8 cellular contexts compared by ENCODE assay signal in the genomic region with DNA sequence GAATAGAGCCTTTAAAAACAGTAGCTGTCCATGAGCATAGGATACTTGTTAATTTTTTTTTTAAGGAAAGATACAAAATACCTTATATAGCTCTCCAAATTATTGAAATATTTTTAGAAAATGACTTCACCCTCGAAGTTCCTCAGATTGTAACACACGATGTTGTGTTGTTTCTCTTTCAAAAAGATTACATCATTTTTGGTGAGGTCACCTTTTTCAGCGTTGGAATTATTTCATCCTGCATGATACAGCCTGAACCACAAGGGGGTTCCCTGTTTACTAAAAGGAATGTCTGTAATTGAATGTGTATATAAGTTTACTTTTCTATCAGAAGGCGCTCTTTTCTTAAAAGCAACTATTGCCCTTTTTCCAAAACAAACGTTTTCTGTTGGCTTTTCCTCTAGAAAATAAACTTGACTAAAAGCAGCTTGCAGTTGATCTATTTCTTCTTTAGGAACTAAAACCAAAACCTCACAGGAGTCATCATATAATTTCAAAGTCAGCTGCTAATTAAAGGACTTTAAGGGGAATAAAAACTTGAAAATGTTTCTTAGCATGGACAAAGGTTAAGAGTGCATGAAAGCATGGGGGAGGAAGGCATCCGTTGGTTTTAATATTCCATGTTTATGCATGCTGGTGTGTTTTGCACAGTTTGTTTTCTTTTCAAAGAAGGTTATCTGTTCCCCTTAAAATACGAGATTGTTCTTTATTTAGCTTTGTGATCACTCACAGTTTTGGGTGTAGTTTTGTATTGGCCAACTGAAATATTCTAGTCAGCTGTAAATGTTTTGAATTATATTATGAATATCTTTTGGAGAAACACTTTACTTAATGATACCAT. TPM values are rescaled to one million over a fixed set of nuclear protein-coding genes. Genes with fewer than 3 reads are reported as not detected.
DNase-seq lines count a peak whose midpoint lies in the region; ATAC-seq and TF ChIP-seq lines count a peak whose summit lies in the region.

No MANE protein-coding gene starts in this region.

- no peak overlapping the region for H3K23ac ChIP-seq in mesenchymal stem cell (ENCODE audit: low read length in 2 of 2)

- H3K27ac ChIP-seq in dorsolateral prefrontal cortex: peak overlapping the region; percentile 13 to 93 (median 80)
- peak overlapping the region; percentile 46 for H3K27ac ChIP-seq in mesenchymal stem cell (ENCODE audit: low read length, poor library complexity, severe bottlenecking)
- H3K27ac ChIP-seq in uterus: peak overlapping the region; percentile 91 to 98

- peak; percentile 67 for DNase-seq in COLO829 (ENCODE audit: low spot score)
- peak; percentile 94 for DNase-seq in RKO (ENCODE audit: low spot score)
- no peak for DNase-seq in dorsolateral prefrontal cortex
- peak; percentile 96 for DNase-seq in mesenchymal stem cell
- DNase-seq in uterus: peak in 1 of 2 donors; percentile 60
- no peak for DNase-seq in activated CD4-positive, alpha-beta T cell treated with anti-CD3 and anti-CD28 coated beads for 48 hours

- H2BK15ac ChIP-seq in mesenchymal stem cell (ENCODE audit: low read depth, poor library complexity, severe bottlenecking): no peak overlapping the region

- no peak overlapping the region for H4K8ac ChIP-seq in mesenchymal stem cell (ENCODE audit: low read length)

- no peak overlapping the region for H2BK12ac ChIP-seq in mesenchymal stem cell (ENCODE audit: low read length in 2 of 2)

- H2BK120ac ChIP-seq in mesenchymal stem cell (ENCODE audit: low read depth, low read length): no peak overlapping the region

- WGBS in mesenchymal stem cell: 19% methylated on average over 3 of the region's 7 CpGs

- no peaks in the 10 kb centered on the region for H3K27me3 ChIP-seq in dorsolateral prefrontal cortex
- H3K27me3 ChIP-seq in mesenchymal stem cell (ENCODE audit: control insufficient read depth in 1 of 2, insufficient read depth in 1 of 2, low read length in 2 of 2): no peaks in the 10 kb centered on the region
- no peaks in the 10 kb centered on the region for H3K27me3 ChIP-seq in uterus

- intact Hi-C loops in dorsolateral prefrontal cortex (cut with DNase I): loop anchor here (2.0 to 10.0 kb wide), 3 partner anchors 29 to 299 kb away; a partner anchor contains a TSS
- intact Hi-C loops in uterus (cut with DNase I; ENCODE audit: low total_unique reads): loop anchor here (10.0 kb wide), 1 partner anchor 139 kb away; a partner anchor contains a TSS

- H3K14ac ChIP-seq in mesenchymal stem cell (ENCODE audit: low read length in 2 of 2): no peak overlapping the region

- TF ChIP-seq CTCF in dorsolateral prefrontal cortex (IDR thresholded peaks at IDR 0.05 in 54 of 56, conservative IDR thresholded peaks at IDR 0.05 in 2 of 56; ENCODE audit: low read depth in 1 of 56, partially characterized antibody in 56 of 56) (peak in 45 of 56 donors; percentile 11 to 63 (median 42)), uterus (IDR thresholded peaks at IDR 0.05) (peak; percentile 43 to 88 (median 72))

- no peak overlapping the region for H3K18ac ChIP-seq in mesenchymal stem cell (ENCODE audit: low read depth in 1 of 2, low read length in 2 of 2)

- peaks cover 2% of the 10 kb centered on the region for H3K79me1 ChIP-seq in mesenchymal stem cell (replicated peaks; ENCODE audit: low read length, poor library complexity, severe bottlenecking)

- no peak overlapping the region for H3K4me2 ChIP-seq in mesenchymal stem cell (ENCODE audit: low read length, poor library complexity, severe bottlenecking)

- H3K36me3 ChIP-seq in mesenchymal stem cell (ENCODE audit: control insufficient read depth in 1 of 2, insufficient read depth in 2 of 2, low read depth in 1 of 2, low read length in 2 of 2) (peaks cover 0 to 9% of the 10 kb centered on the region in 2 experiments), uterus (no peaks in the 10 kb centered on the region)

- TF ChIP-seq POLR2A in uterus (IDR thresholded peaks at IDR 0.05): no peak

- H3K4ac ChIP-seq in mesenchymal stem cell (ENCODE audit: low read depth in 1 of 2, low read length in 2 of 2): no peak overlapping the region

- no peak overlapping the region for H4K91ac ChIP-seq in mesenchymal stem cell (ENCODE audit: low read length)

- peak overlapping the region; percentile 85 for H3K9ac ChIP-seq in mesenchymal stem cell (ENCODE audit: low read length)

- no peak overlapping the region for H2AFZ ChIP-seq in mesenchymal stem cell (ENCODE audit: low read depth, low read length)

- peak; percentile 67 for ATAC-seq in GM18907 (IDR thresholded peaks at IDR 0.05; ENCODE audit: unreplicated experiment)
- peak; percentile 55 for ATAC-seq in HG03280 (IDR thresholded peaks at IDR 0.05; ENCODE audit: unreplicated experiment)

- H3K4me1 ChIP-seq in mesenchymal stem cell (ENCODE audit: control insufficient read depth, insufficient read depth, low read depth, low read length) (peaks cover 3% of the 10 kb centered on the region), uterus (peaks cover 0 to 11% of the 10 kb centered on the region in 2 donors)

- no peak overlapping the region for H2AK5ac ChIP-seq in mesenchymal stem cell (ENCODE audit: low read length, severe bottlenecking)

- H3K9me3 ChIP-seq in mesenchymal stem cell (ENCODE audit: control insufficient read depth, low read length): no peaks in the 10 kb centered on the region
- no peaks in the 10 kb centered on the region for H3K9me3 ChIP-seq in uterus

- no peak overlapping the region for H2BK5ac ChIP-seq in mesenchymal stem cell (ENCODE audit: low read depth, low read length, poor library complexity, severe bottlenecking)

- H3K4me3 ChIP-seq in dorsolateral prefrontal cortex: peak overlapping the region in 41 of 59 donors; percentile 0 to 51 (median 15)
- peak overlapping the region in 1 of 2 experiments; percentile 36 for H3K4me3 ChIP-seq in mesenchymal stem cell (ENCODE audit: insufficient read depth in 1 of 2, low read depth in 1 of 2, low read length in 2 of 2)
- H3K4me3 ChIP-seq in uterus: no peak overlapping the region

RNA-seq across cellular contexts. Expression of a gene that starts 29.4 kb away (rescaled TPM):
- 10 to 100 TPM; 13.4 to 39.6 (median 21.1) TPM for total RNA-seq in dorsolateral prefrontal cortex
- polyA plus RNA-seq in mesenchymal stem cell (2013, experiment 1 of 2): 4.6 TPM
- polyA plus RNA-seq in mesenchymal stem cell (2013, experiment 2 of 2): 4.2 TPM
- total RNA-seq in uterus: 10 to 100 TPM in 2 of 4 donors, 1 to 10 TPM in 2; 6.5 to 26.8 (median 13.3) TPM

Comparison
In these comparisons a context has a peak if more than half of its experiments do, and no peak if none do; other contexts are left out.
1. DNase-seq: peak in COLO829 (single experiment), RKO (single experiment) and mesenchymal stem cell (single experiment); none in dorsolateral prefrontal cortex (0 of 10) and activated CD4-positive, alpha-beta T cell treated with anti-CD3 and anti-CD28 coated beads for 48 hours (single experiment).
2. H3K4me3 ChIP-seq: peak in dorsolateral prefrontal cortex (41 of 59); none in uterus (0 of 2).
3. Peak in every context shown above with its lines, with median percentiles within 50 percentile points of each other: H3K27ac ChIP-seq.